8 cellular contexts compared by ENCODE assay signal in genomic region chr2:178478102-178478441, GRCh38. TPM values are rescaled to one million over a fixed set of nuclear protein-coding genes. Genes with fewer than 3 reads are reported as not detected.
DNase-seq lines count a peak whose midpoint lies in the region; ATAC-seq and TF ChIP-seq lines count a peak whose summit lies in the region.

No MANE protein-coding gene starts in this region.

- peak; percentile 2 for ATAC-seq in GM21786 (IDR thresholded peaks at IDR 0.05; ENCODE audit: unreplicated experiment)
- no peak for ATAC-seq in psoas muscle
- ATAC-seq in GM19328 (IDR thresholded peaks at IDR 0.05; ENCODE audit: unreplicated experiment), result no peak

- H3K27ac ChIP-seq in SK-N-MC, result peak overlapping the region; percentile 76
- H3K27ac ChIP-seq in psoas muscle, result peak overlapping the region; percentile 88

- 1 to 2% (median 2%) methylated on average over 10 of the region's 10 CpGs for WGBS in psoas muscle, 3 donors

- H3K9me3 ChIP-seq in SK-N-MC (ENCODE audit: low read depth, low read length) (no peaks in the 10 kb centered on the region), psoas muscle (no peaks in the 10 kb centered on the region)

- no peak for TF ChIP-seq CTCF in fibroblast of mammary gland (conservative IDR thresholded peaks at IDR 0.05; ENCODE audit: control insufficient read depth, insufficient read depth, low read depth, low read length)
- TF ChIP-seq CTCF in psoas muscle (IDR thresholded peaks at IDR 0.05), result no peak

- DNase-seq in COLO668 (lab: John Stamatoyannopoulos, UW; ENCODE audit: unreplicated experiment) (peak; percentile 19), SK-N-MC (ENCODE audit: low read depth, low spot score) (no peak), fibroblast of mammary gland (ENCODE audit: low read depth) (peak; percentile 25), psoas muscle (no peak), NAMALWA (ENCODE audit: low spot score) (no peak), GOT3 (lab: John Stamatoyannopoulos, UW) (no peak)

- H3K27me3 ChIP-seq in psoas muscle (ENCODE audit: insufficient read depth in 3 of 3, low read length in 2 of 3), result no peaks in the 10 kb centered on the region

- H3K36me3 ChIP-seq in SK-N-MC (ENCODE audit: insufficient read depth, low read length) (no peaks in the 10 kb centered on the region), psoas muscle (ENCODE audit: insufficient read depth in 1 of 2, low read depth in 1 of 2) (no peaks in the 10 kb centered on the region)

- intact Hi-C loops in psoas muscle (cut with DNase I), result no loop called here

- H3K4me3 ChIP-seq in SK-N-MC (peak overlapping the region; percentile 79), fibroblast of mammary gland (ENCODE audit: control insufficient read depth, low read depth, low read length) (peak overlapping the region; percentile 99), psoas muscle (peak overlapping the region; percentile 78)

- H3K4me1 ChIP-seq in psoas muscle, result peaks cover 31% of the 10 kb centered on the region

- H3K9ac ChIP-seq in SK-N-MC (ENCODE audit: insufficient read length), result peak overlapping the region; percentile 66

RNA-seq across cellular contexts. Expression of gene FKBP7, which starts 0.3 kb away (rescaled TPM):
- total RNA-seq in psoas muscle, result 1 to 10 TPM; 2.1 to 4.4 (median 2.9) TPM
- polyA plus RNA-seq in psoas muscle, result 1 to 10 TPM; 2.5 to 5.6 (median 5.1) TPM

RNA-seq across cellular contexts. Expression of gene PLEKHA3, which starts 2.2 kb away (rescaled TPM):
- 10 to 100 TPM; 13.5 to 22.5 (median 17.6) TPM for total RNA-seq in psoas muscle
- polyA plus RNA-seq in psoas muscle, result 1 to 10 TPM; 4.0 to 8.1 (median 4.2) TPM

RNA-seq across cellular contexts. Expression of gene PJVK, which starts 26.9 kb away (rescaled TPM):
- total RNA-seq in psoas muscle, result 1 to 10 TPM; 1.2 to 1.8 (median 1.4) TPM
- 1 to 10 TPM in 1 of 3 donors, under 1 TPM in 2; 0.34 to 1.5 (median 0.72) TPM for polyA plus RNA-seq in psoas muscle

RNA-seq across cellular contexts. Expression of gene PRKRA, which starts 27.1 kb away (rescaled TPM):
- total RNA-seq in psoas muscle, result 10 to 100 TPM; 53.1 to 96.2 (median 84.8) TPM
- 100 to 1,000 TPM in 1 of 3 donors, 10 to 100 TPM in 2; 73.0 to 106 (median 84.1) TPM for polyA plus RNA-seq in psoas muscle

Comparison
In these comparisons a context has a peak if more than half of its experiments do, and no peak if none do; other contexts are left out.
1. DNase-seq: peak in COLO668 (single experiment) and fibroblast of mammary gland (single experiment); none in SK-N-MC (single experiment), psoas muscle (0 of 2), NAMALWA (single experiment) and GOT3 (single experiment).
2. Peak in every context shown above with its lines, with median percentiles within 50 percentile points of each other: H3K4me3 ChIP-seq.